Comparison of ENCODE assay signal across 11 cellular contexts in the genomic region with DNA sequence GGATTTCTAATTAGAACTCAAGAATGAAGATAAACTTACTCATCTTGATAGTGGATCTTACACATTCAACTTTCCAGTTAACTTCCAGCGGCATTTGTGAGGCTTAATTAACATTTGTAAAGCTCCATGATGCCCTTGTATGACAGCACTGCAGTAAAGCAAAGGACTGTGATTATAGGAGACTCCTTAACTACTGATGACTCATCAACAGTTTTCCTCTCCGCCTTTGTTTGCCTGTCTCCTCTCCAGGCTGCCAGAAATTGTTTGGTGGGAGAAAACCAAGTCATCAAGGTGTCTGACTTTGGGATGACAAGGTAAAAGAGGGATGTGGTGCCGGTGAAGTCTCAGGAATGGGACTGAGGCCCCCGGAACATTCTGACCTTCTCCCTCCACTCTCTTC. TPM values are rescaled to one million over a fixed set of nuclear protein-coding genes. Genes with fewer than 3 reads are reported as not detected.
A peak's percentile ranks its signal among the peaks of the same experiment; 100 is the strongest.
DNase-seq lines count a peak whose midpoint lies in the region; ATAC-seq and TF ChIP-seq lines count a peak whose summit lies in the region.
"Had no signal": no experiment of that assay in that cellular context is flagged by ENCODE, and none has a peak within 500 bp of the region (broad histone marks: within the 10 kb centered on the region; RNA-seq: fewer than 3 reads in every experiment).

No MANE protein-coding gene starts in this region.

- DNase-seq in A172 (ENCODE audit: low spot score) (peak; percentile 57), EH (ENCODE audit: low read depth) (peak; percentile 19), SW480 (ENCODE audit: low spot score) (peak; percentile 33), fibroblast of pulmonary artery (ENCODE audit: low read depth) (peak; percentile 8), GM20000 (ENCODE audit: low spot score) (no peak), MG63 (no peak), HCEC 1CT (no peak)
- DNase-seq: lower lobe of right lung, NCI-H226, retina had no signal

- H3K4me3 ChIP-seq in fibroblast of pulmonary artery (replicated peaks; ENCODE audit: low read depth, low read length) (no peak overlapping the region), MG63 (no peak overlapping the region)
- H3K4me3 ChIP-seq: lower lobe of right lung had no signal

- no peaks in the 10 kb centered on the region for H3K27me3 ChIP-seq in MG63

- TF ChIP-seq CTCF in fibroblast of pulmonary artery (IDR thresholded peaks at IDR 0.05; ENCODE audit: low read length, missing control alignments) (no peak), GM20000 (IDR thresholded peaks at IDR 0.05; ENCODE audit: extremely low read depth, missing control alignments) (no peak)

- no peaks in the 10 kb centered on the region for H3K9me3 ChIP-seq in MG63
- H3K9me3 ChIP-seq: lower lobe of right lung had no signal

- ATAC-seq in GM21367 (IDR thresholded peaks at IDR 0.05; ENCODE audit: unreplicated experiment) = no peak

- no peaks in the 10 kb centered on the region for H3K36me3 ChIP-seq in MG63
- H3K36me3 ChIP-seq: lower lobe of right lung had no signal

RNA-seq across cellular contexts. Expression of gene CYFIP2, which starts 20.4 kb away (rescaled TPM):
- total RNA-seq in A172 (2014; rRNA removed; shearing (Covaris generic)) = 24.7 and 47.7 TPM in 2 replicates
- 4.4 and 5.0 TPM in 2 replicates for total RNA-seq in MG63 (2014; rRNA removed; shearing (Covaris generic); ENCODE audit: low replicate concordance)

Comparison
In these comparisons a context has a peak if more than half of its experiments do, and no peak if none do; other contexts are left out.
1. DNase-seq: peak in A172 (single experiment), EH (single experiment), SW480 (single experiment) and fibroblast of pulmonary artery (single experiment); none in GM20000 (single experiment), MG63 (single experiment) and HCEC 1CT (single experiment).